In the genomic region with DNA sequence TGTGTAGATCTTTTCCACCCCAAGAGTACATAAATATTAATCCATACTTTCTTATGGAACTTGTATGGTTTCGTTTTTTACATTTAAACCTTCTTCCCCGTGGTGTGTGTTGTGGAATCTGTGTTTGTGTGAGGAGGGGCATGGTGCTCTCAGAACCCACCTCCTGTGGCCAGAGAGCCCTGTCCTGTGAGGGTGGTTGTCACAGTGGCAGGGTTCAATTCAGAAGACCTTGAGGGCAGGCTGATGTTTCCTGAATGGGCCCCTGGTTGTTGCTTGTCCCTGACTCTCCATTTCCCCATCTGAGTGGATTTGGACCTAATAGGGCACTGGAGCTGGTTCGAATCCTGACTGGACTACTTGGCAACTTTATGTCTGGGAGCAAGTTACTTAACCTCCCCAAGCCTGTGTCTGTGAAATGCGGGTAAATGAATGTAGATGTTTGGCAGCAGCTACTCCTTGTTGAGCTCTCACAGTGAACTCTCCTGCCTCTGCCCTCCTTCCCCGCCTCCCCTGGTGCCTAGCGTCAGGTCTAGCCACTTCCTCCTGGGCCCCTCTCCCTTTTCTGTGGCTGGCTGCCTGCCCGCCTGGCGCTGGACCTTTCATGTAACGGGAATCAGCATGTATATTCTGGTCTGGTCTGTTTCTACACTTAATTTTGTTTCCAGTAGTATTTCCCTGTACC, we compare ENCODE assay signal across 8 cellular contexts. TPM values are rescaled to one million over a fixed set of nuclear protein-coding genes. Genes with fewer than 3 reads are reported as not detected.
DNase-seq lines count a peak whose midpoint lies in the region; ATAC-seq and TF ChIP-seq lines count a peak whose summit lies in the region.

No MANE protein-coding gene starts in this region.

- H2AFZ ChIP-seq in MM.1S (ENCODE audit: low read length): no peak overlapping the region

- H3K36me3 ChIP-seq in MM.1S (replicated peaks; ENCODE audit: insufficient read depth, low read length): no peaks in the 10 kb centered on the region

- peak overlapping the region; percentile 100 for H3K9ac ChIP-seq in MM.1S (ENCODE audit: low read length)

- intact Hi-C loops in posterior vena cava (cut with DNase I): loop anchor here in 1 of 2 donors (5.0 kb wide), 1 partner anchor 77 kb away; no protein-coding TSS in a partner anchor

- H3K4me2 ChIP-seq in MM.1S (ENCODE audit: low read depth, low read length): peak overlapping the region; percentile 99

- H3K9me3 ChIP-seq in MM.1S (replicated peaks; ENCODE audit: insufficient read depth, low read length): no peaks in the 10 kb centered on the region

- H4K20me1 ChIP-seq in MM.1S (ENCODE audit: insufficient read depth, low read length): 0 out of 2 replicates have a peak, but pooled peaks cover 3% of the 10 kb centered on the region

- no peaks in the 10 kb centered on the region for H3K9me2 ChIP-seq in MM.1S (replicated peaks; ENCODE audit: insufficient read depth, low read length)

- peak; percentile 74 for DNase-seq in GF-D8 (lab: John Stamatoyannopoulos, UW)
- peak; percentile 64 for DNase-seq in MM.1S
- peak; percentile 24 for DNase-seq in activated T-cell treated with anti-CD3 and anti-CD28 coated beads, Interleukin-2, amount 50 U/mL, for 4 hours
- peak in 1 of 2 donors; percentile 68 for DNase-seq in foreskin keratinocyte
- DNase-seq in posterior vena cava (ENCODE audit: low spot score): peak; percentile 94
- DNase-seq in iPS-NIHi7 (ENCODE audit: extremely low spot score): no peak

- H3K4me3 Mint-ChIP-seq in activated T-cell treated with anti-CD3 and anti-CD28 coated beads, Interleukin-2, amount 50 U/mL, for 4 hours: peak overlapping the region; percentile 100

- H3K9me3 Mint-ChIP-seq in activated T-cell treated with anti-CD3 and anti-CD28 coated beads, Interleukin-2, amount 50 U/mL, for 4 hours: no peaks in the 10 kb centered on the region

- no peak for ATAC-seq in activated T-cell treated with anti-CD3 and anti-CD28 coated beads, Interleukin-2, amount 50 U/mL, for 4 hours
- ATAC-seq in foreskin keratinocyte: peak; percentile 0
- no peak for ATAC-seq in HG02759 (IDR thresholded peaks at IDR 0.05; ENCODE audit: unreplicated experiment)
- ATAC-seq in HG02642 (IDR thresholded peaks at IDR 0.05; ENCODE audit: poor library complexity, unreplicated experiment): no peak

- H3K27me3 ChIP-seq in MM.1S (replicated peaks; ENCODE audit: insufficient read depth, low read length) (no peaks in the 10 kb centered on the region), foreskin keratinocyte (no peaks in the 10 kb centered on the region)

- peak overlapping the region; percentile 100 for H3K27ac ChIP-seq in MM.1S (ENCODE audit: low read length)
- peak overlapping the region; percentile 9 for H3K27ac ChIP-seq in foreskin keratinocyte

- peaks cover 100% of the 10 kb centered on the region for H3F3A ChIP-seq in MM.1S (ENCODE audit: insufficient read depth, low read length)

- H3K4me1 Mint-ChIP-seq in activated T-cell treated with anti-CD3 and anti-CD28 coated beads, Interleukin-2, amount 50 U/mL, for 4 hours (ENCODE audit: low read depth): peaks cover 81% of the 10 kb centered on the region

- peaks cover 32% of the 10 kb centered on the region for H3K36me3 Mint-ChIP-seq in activated T-cell treated with anti-CD3 and anti-CD28 coated beads, Interleukin-2, amount 50 U/mL, for 4 hours (ENCODE audit: insufficient read depth)

- peaks cover 66% of the 10 kb centered on the region for H3K4me1 ChIP-seq in MM.1S (ENCODE audit: low read length)
- H3K4me1 ChIP-seq in foreskin keratinocyte: no peaks in the 10 kb centered on the region

- no peaks in the 10 kb centered on the region for H3K27me3 Mint-ChIP-seq in activated T-cell treated with anti-CD3 and anti-CD28 coated beads, Interleukin-2, amount 50 U/mL, for 4 hours (ENCODE audit: low read depth)

- TF ChIP-seq CTCF in MM.1S (IDR thresholded peaks at IDR 0.05; ENCODE audit: low read length): no peak
- no peak for TF ChIP-seq CTCF in foreskin keratinocyte (conservative IDR thresholded peaks at IDR 0.05)

- H3K4me3 ChIP-seq in MM.1S (ENCODE audit: low read length): peak overlapping the region; percentile 13; the same call in 1 of the 2 replicates

- peaks cover 90% of the 10 kb centered on the region for H3K79me2 ChIP-seq in MM.1S (ENCODE audit: low read length)

RNA-seq across cellular contexts. Expression of a gene that starts 7.3 kb away (rescaled TPM):
- total RNA-seq in activated T-cell treated with anti-CD3 and anti-CD28 coated beads, Interleukin-2, amount 50 U/mL, for 4 hours: 100 to 1,000 TPM in 2 of 3 donors, 10 to 100 TPM in 1; 95.5 to 136 (median 123) TPM
- 66.8 and 83.1 TPM in 2 replicates for total RNA-seq in foreskin keratinocyte
- polyA plus RNA-seq in foreskin keratinocyte: 100 and 119 TPM in 2 replicates
- 1,000 to 10,000 TPM in 1 of 2 donors, 100 to 1,000 TPM in 1; 742 to 1,004 TPM for total RNA-seq in posterior vena cava

RNA-seq across cellular contexts. Expression of a gene that starts 43.4 kb away (rescaled TPM):
- 10 to 100 TPM; 43.0 to 49.2 (median 44.9) TPM for total RNA-seq in activated T-cell treated with anti-CD3 and anti-CD28 coated beads, Interleukin-2, amount 50 U/mL, for 4 hours
- total RNA-seq in foreskin keratinocyte (26.3 and 29.7 TPM in 2 replicates), posterior vena cava (10 to 100 TPM; 19.0 to 20.7 TPM)
- polyA plus RNA-seq in foreskin keratinocyte: 16.0 and 17.0 TPM in 2 replicates

RNA-seq across cellular contexts. Expression of a gene that starts 47.4 kb away (rescaled TPM):
- 10 to 100 TPM in 1 of 3 donors, 1 to 10 TPM in 2; 7.0 to 11.1 (median 9.5) TPM for total RNA-seq in activated T-cell treated with anti-CD3 and anti-CD28 coated beads, Interleukin-2, amount 50 U/mL, for 4 hours
- total RNA-seq in foreskin keratinocyte (0.25 and 0.58 TPM in 2 replicates), posterior vena cava (1 to 10 TPM; 6.1 to 9.6 TPM)
- polyA plus RNA-seq in foreskin keratinocyte: 0.16 and 0.17 TPM in 2 replicates
